In the genomic region with DNA sequence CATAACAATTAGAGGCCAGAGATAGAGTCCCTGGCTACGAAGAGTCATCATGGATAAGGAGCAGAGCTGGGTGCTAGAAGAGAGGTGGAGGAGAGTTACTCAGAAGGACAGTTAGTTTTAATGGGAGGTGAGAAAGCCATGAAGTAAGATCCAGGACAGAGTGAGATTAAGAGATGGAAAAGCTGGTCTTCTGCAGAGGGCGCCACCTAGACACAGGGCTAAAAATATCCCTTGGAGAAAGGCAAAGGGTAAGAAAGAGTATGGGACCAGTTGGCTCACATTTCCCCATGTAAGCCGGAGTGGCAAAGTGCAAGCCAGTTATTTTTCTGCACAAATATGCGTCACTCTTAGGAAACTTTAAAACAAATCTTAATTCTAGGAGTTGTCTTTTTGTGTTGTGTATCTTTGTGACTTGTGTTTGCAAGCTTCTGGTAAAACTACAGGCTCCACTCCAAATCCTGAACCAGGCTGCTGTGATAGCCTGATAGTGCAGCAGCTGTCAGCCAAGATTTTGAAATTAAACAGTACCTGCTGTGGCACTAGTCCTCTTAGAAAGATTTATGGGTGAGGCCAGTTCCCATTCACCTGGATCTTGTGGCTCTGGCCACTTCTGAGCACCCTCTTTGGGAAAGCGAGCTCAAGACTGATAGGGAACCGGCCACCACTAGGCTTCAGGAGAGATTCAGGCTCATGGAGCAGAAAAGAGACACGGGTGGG, we compare ENCODE assay signal across 28 cellular contexts.
DNase-seq lines count a peak whose midpoint lies in the region; ATAC-seq and TF ChIP-seq lines count a peak whose summit lies in the region.
"Had no signal": no experiment of that assay in that cellular context is flagged by ENCODE, and none has a peak within 500 bp of the region (broad histone marks: within the 10 kb centered on the region; RNA-seq: fewer than 3 reads in every experiment).

No MANE protein-coding gene starts in this region.

- peaks cover 0 to 3% (median 0%) of the 10 kb centered on the region in 4 donors for H3K4me1 ChIP-seq in upper lobe of left lung
- H3K4me1 ChIP-seq: A549, body of pancreas, lower lobe of right lung, SJSA1 had no signal

- DNase-seq in NCI-H82 (lab: John Stamatoyannopoulos, UW): peak; percentile 4
- DNase-seq in NCI-H82 treated with DMSO at 0.1 percent for 48 hours (lab: John Stamatoyannopoulos, UW; ENCODE audit: unreplicated experiment): no peak
- DNase-seq in LNCaP clone FGC (ENCODE audit: low read depth): no peak
- DNase-seq in choroid plexus epithelial cell (ENCODE audit: low read depth): no peak
- DNase-seq in iPS-NIHi7 (ENCODE audit: extremely low spot score): peak; percentile 23
- DNase-seq in DMS153 (lab: John Stamatoyannopoulos, UW): no peak
- DNase-seq in upper lobe of left lung: no peak
- no peak for DNase-seq in naive thymus-derived CD8-positive, alpha-beta T cell
- DNase-seq: activated CD4-positive, alpha-beta T cell treated with anti-CD3 and anti-CD28 coated beads for 48 hours; activated naive CD4-positive, alpha-beta T cell treated with anti-CD3 and anti-CD28 coated beads, Interleukin-2, amount 50 U/mL, for 16 hours; AML-193; body of pancreas; CD8-positive, alpha-beta T cell; KBM-7; kidney; lower lobe of right lung; NCI-H1930; NCI-H510A treated with DMSO at 0.1 percent for 48 hours; psoas muscle; stimulated activated CD4-positive, alpha-beta T cell treated with anti-CD3 and anti-CD28 coated beads, Interleukin-4, amount 100 ng/mL, for 24 hours; T1000; thyroid gland had no signal

- no peaks in the 10 kb centered on the region for H3K36me3 ChIP-seq in upper lobe of left lung
- H3K36me3 ChIP-seq: lower lobe of right lung, SJSA1, thyroid gland, vagina had no signal

- no peak overlapping the region for H3K4me3 ChIP-seq in LNCaP clone FGC (ENCODE audit: low read depth, low read length)
- H3K4me3 ChIP-seq in choroid plexus epithelial cell (ENCODE audit: low read depth, low read length): no peak overlapping the region
- H3K4me3 ChIP-seq in upper lobe of left lung: no peak overlapping the region
- H3K4me3 ChIP-seq: A549, body of pancreas, lower lobe of right lung, psoas muscle, SJSA1, thyroid gland, vagina had no signal

- no peak for TF ChIP-seq EP300 in upper lobe of left lung (IDR thresholded peaks at IDR 0.05)

- H3K27ac Mint-ChIP-seq in naive thymus-derived CD8-positive, alpha-beta T cell: no peak overlapping the region
- H3K27ac Mint-ChIP-seq: activated T-helper 17 cell treated with anti-CD3 and anti-CD28 coated beads, Interleukin-2, amount 50 U/mL, for 72 hours; CD8-positive, alpha-beta T cell; natural killer cell treated with Interleukin-12 subunit alpha and Interleukin-12 subunit beta and Interleukin-15 and Interleukin-18, amount 100 ng/mL, for 72 hours had no signal

- POLR2A ChIA-PET in naive thymus-derived CD8-positive, alpha-beta T cell (lab: Charles Lee): no interaction called here

- no peaks in the 10 kb centered on the region for H3K36me3 Mint-ChIP-seq in naive thymus-derived CD8-positive, alpha-beta T cell
- H3K36me3 Mint-ChIP-seq: CD8-positive, alpha-beta T cell; natural killer cell treated with Interleukin-12 subunit alpha and Interleukin-12 subunit beta and Interleukin-15 and Interleukin-18, amount 100 ng/mL, for 72 hours had no signal

- no peaks in the 10 kb centered on the region for H3K4me1 Mint-ChIP-seq in naive thymus-derived CD8-positive, alpha-beta T cell
- H3K4me1 Mint-ChIP-seq: activated T-helper 17 cell treated with anti-CD3 and anti-CD28 coated beads, Interleukin-2, amount 50 U/mL, for 72 hours had no signal

- WGBS in upper lobe of left lung, 2 donors: 91 to 92% methylated on average over 7 of the region's 7 CpGs

- H3K27ac ChIP-seq in upper lobe of left lung: no peak overlapping the region
- H3K27ac ChIP-seq: A549, body of pancreas, lower lobe of right lung, psoas muscle, SJSA1, thyroid gland, vagina, VCaP had no signal

- H3K27me3 ChIP-seq in upper lobe of left lung: no peaks in the 10 kb centered on the region
- H3K27me3 ChIP-seq: body of pancreas, SJSA1, thyroid gland, vagina had no signal

- no peak for ATAC-seq in upper lobe of left lung (ENCODE audit: low FRiP score in 2 of 2)
- no peak for ATAC-seq in naive thymus-derived CD8-positive, alpha-beta T cell
- ATAC-seq: A549; activated T-helper 17 cell treated with anti-CD3 and anti-CD28 coated beads, Interleukin-2, amount 50 U/mL, for 72 hours; body of pancreas; CD8-positive, alpha-beta T cell; lower lobe of right lung; natural killer cell treated with Interleukin-12 subunit alpha and Interleukin-12 subunit beta and Interleukin-15 and Interleukin-18, amount 100 ng/mL, for 72 hours; psoas muscle had no signal

- no peaks in the 10 kb centered on the region for H3K9me3 Mint-ChIP-seq in naive thymus-derived CD8-positive, alpha-beta T cell
- H3K9me3 Mint-ChIP-seq: CD8-positive, alpha-beta T cell had no signal

- no peak overlapping the region for H3K4me3 Mint-ChIP-seq in naive thymus-derived CD8-positive, alpha-beta T cell
- H3K4me3 Mint-ChIP-seq: activated T-helper 17 cell treated with anti-CD3 and anti-CD28 coated beads, Interleukin-2, amount 50 U/mL, for 72 hours; CD8-positive, alpha-beta T cell; natural killer cell treated with Interleukin-12 subunit alpha and Interleukin-12 subunit beta and Interleukin-15 and Interleukin-18, amount 100 ng/mL, for 72 hours had no signal

- no peaks in the 10 kb centered on the region for H3K9me3 ChIP-seq in upper lobe of left lung
- H3K9me3 ChIP-seq: A549, body of pancreas, lower lobe of right lung, psoas muscle, SJSA1, thyroid gland, vagina had no signal

- no peak for TF ChIP-seq POLR2A in upper lobe of left lung (IDR thresholded peaks at IDR 0.05)

- H3K27me3 Mint-ChIP-seq in naive thymus-derived CD8-positive, alpha-beta T cell: peaks cover 5 to 38% (median 8%) of the 10 kb centered on the region in 5 donors

- TF ChIP-seq CTCF in LNCaP clone FGC (IDR thresholded peaks at IDR 0.05; ENCODE audit: control insufficient read depth, extremely low read depth, insufficient read depth) (peak; percentile 22; the same call in 1 of the 2 replicates), choroid plexus epithelial cell (conservative IDR thresholded peaks at IDR 0.05; ENCODE audit: low read depth, low read length) (peak; percentile 2), upper lobe of left lung (IDR thresholded peaks at IDR 0.05) (no peak)

Comparison
In these comparisons a context has a peak if more than half of its experiments do, and no peak if none do; other contexts are left out.
1. DNase-seq: peak in NCI-H82 (single experiment) and iPS-NIHi7 (single experiment); none in NCI-H82 treated with DMSO at 0.1 percent for 48 hours (single experiment), LNCaP clone FGC (single experiment), choroid plexus epithelial cell (single experiment), DMS153 (single experiment), upper lobe of left lung (0 of 2) and naive thymus-derived CD8-positive, alpha-beta T cell (0 of 10).
2. CTCF ChIP-seq: peak in LNCaP clone FGC (single experiment) and choroid plexus epithelial cell (single experiment); none in upper lobe of left lung (0 of 6).